In the genomic region with DNA sequence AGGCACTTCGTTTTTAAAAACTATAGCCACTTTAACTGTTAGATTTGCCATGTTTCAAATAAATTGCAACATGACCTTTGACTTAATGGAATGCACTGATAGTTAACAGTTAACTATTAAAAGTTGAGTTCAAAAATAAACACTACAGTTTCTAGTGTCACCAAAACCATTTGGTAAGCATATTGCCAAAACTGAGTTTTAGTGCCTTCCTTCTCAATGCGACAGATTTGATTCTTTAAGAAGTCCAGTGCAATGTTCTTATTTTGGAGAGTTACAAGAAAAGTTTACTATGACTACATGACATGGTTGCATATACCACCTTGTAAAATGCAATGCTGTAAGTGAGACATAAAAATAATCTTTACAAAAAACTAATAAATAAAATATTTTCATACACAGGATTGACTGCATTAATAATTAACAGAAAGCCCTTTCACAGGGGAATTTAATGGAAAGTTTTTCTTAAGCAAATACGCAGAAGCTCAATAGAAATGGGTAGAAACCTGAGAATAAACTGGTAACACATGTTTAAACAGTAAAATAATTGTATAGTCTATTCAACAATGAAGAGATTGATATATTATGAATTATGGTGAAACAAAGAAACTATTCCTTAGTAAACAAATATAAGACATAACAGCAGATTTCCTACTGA, we compare ENCODE assay signal across 22 cellular contexts. TPM values are rescaled to one million over a fixed set of nuclear protein-coding genes. Genes with fewer than 3 reads are reported as not detected.
"Had no signal": no experiment of that assay in that cellular context is flagged by ENCODE, and none has a peak within 500 bp of the region (broad histone marks: within the 10 kb centered on the region; RNA-seq: fewer than 3 reads in every experiment).

No MANE protein-coding gene starts in this region.

- H3K36me3 Mint-ChIP-seq: activated naive CD4-positive, alpha-beta T cell treated with anti-CD3 and anti-CD28 coated beads, Interleukin-2, amount 50 U/mL, for 24 hours; mesothelial cell of epicardium; natural killer cell treated with Interleukin-12 subunit alpha and Interleukin-12 subunit beta and Interleukin-15 and Interleukin-18, amount 100 ng/mL, for 72 hours had no signal

- H3K4me1 ChIP-seq: foreskin keratinocyte, transverse colon had no signal

- ATAC-seq: activated T-cell treated with anti-CD3 and anti-CD28 coated beads, Interleukin-2, amount 50 U/mL, for 72 hours; foreskin keratinocyte; natural killer cell treated with Interleukin-12 subunit alpha and Interleukin-12 subunit beta and Interleukin-15 and Interleukin-18, amount 100 ng/mL, for 72 hours; stimulated activated naive CD8-positive, alpha-beta T cell treated with anti-CD3 and anti-CD28 coated beads, Interleukin-15, Interleukin-2, amounts not matched to agents 100 U/mL and 50 U/mL, for 24 hours had no signal

- H3K9me3 ChIP-seq: transverse colon had no signal

- H3K4me3 Mint-ChIP-seq: activated naive CD4-positive, alpha-beta T cell treated with anti-CD3 and anti-CD28 coated beads, Interleukin-2, amount 50 U/mL, for 24 hours; activated T-cell treated with anti-CD3 and anti-CD28 coated beads, Interleukin-2, amount 50 U/mL, for 72 hours; dendritic cell treated with granulocyte-macrophage colony-stimulating factor and Interleukin-4, amounts not matched to agents 40 ng/mL and 50 ng/mL, for 4 days; mesothelial cell of epicardium; natural killer cell treated with Interleukin-12 subunit alpha and Interleukin-12 subunit beta and Interleukin-15 and Interleukin-18, amount 100 ng/mL, for 72 hours had no signal

- H3K27me3 Mint-ChIP-seq: activated naive CD4-positive, alpha-beta T cell treated with anti-CD3 and anti-CD28 coated beads, Interleukin-2, amount 50 U/mL, for 24 hours; dendritic cell treated with granulocyte-macrophage colony-stimulating factor and Interleukin-4, amounts not matched to agents 40 ng/mL and 50 ng/mL, for 4 days; natural killer cell treated with Interleukin-12 subunit alpha and Interleukin-12 subunit beta and Interleukin-15 and Interleukin-18, amount 100 ng/mL, for 72 hours had no signal

- DNase-seq: activated CD4-positive, alpha-beta T cell treated with anti-CD3 and anti-CD28 coated beads for 1 hour; activated CD4-positive, alpha-beta T cell treated with anti-CD3 and anti-CD28 coated beads, Interleukin-2, amount 50 U/mL, for 4 hours; activated effector memory CD4-positive, alpha-beta T cell treated with anti-CD3 and anti-CD28 coated beads, Interleukin-2, amount 50 U/mL, for 16 hours; activated T-cell treated with anti-CD3 and anti-CD28 coated beads, Interleukin-2, amount 50 U/mL, for 72 hours; effector CD8-positive, alpha-beta T cell; foreskin keratinocyte; hippocampal formation; posterior cingulate gyrus; stimulated activated CD4-positive, alpha-beta T cell treated with anti-CD3 and anti-CD28 coated beads, Interleukin-2, amount 100 ng/mL, for 24 hours; stimulated activated naive CD8-positive, alpha-beta T cell treated with anti-CD3 and anti-CD28 coated beads, Interleukin-15, Interleukin-2, amounts not matched to agents 100 U/mL and 50 U/mL, for 24 hours; substantia nigra; T-helper 2 cell; transverse colon; WERI-Rb-1 had no signal

- H3K4me1 Mint-ChIP-seq: activated naive CD4-positive, alpha-beta T cell treated with anti-CD3 and anti-CD28 coated beads, Interleukin-2, amount 50 U/mL, for 24 hours had no signal

- H3K36me3 ChIP-seq: cardiac muscle cell, transverse colon, WERI-Rb-1 had no signal

- H3K27ac ChIP-seq: cardiac muscle cell, epithelial cell of prostate, foreskin keratinocyte, transverse colon, WERI-Rb-1 had no signal

- H3K27ac Mint-ChIP-seq: activated naive CD4-positive, alpha-beta T cell treated with anti-CD3 and anti-CD28 coated beads, Interleukin-2, amount 50 U/mL, for 24 hours; activated T-cell treated with anti-CD3 and anti-CD28 coated beads, Interleukin-2, amount 50 U/mL, for 72 hours; dendritic cell treated with granulocyte-macrophage colony-stimulating factor and Interleukin-4, amounts not matched to agents 40 ng/mL and 50 ng/mL, for 4 days; mesothelial cell of epicardium; natural killer cell treated with Interleukin-12 subunit alpha and Interleukin-12 subunit beta and Interleukin-15 and Interleukin-18, amount 100 ng/mL, for 72 hours had no signal

- H3K4me3 ChIP-seq: cardiac muscle cell, lung, transverse colon had no signal

- H3K27me3 ChIP-seq: cardiac muscle cell, foreskin keratinocyte, transverse colon had no signal

- H3K9me3 Mint-ChIP-seq: activated T-cell treated with anti-CD3 and anti-CD28 coated beads, Interleukin-2, amount 50 U/mL, for 72 hours; dendritic cell treated with granulocyte-macrophage colony-stimulating factor and Interleukin-4, amounts not matched to agents 40 ng/mL and 50 ng/mL, for 4 days; mesothelial cell of epicardium; natural killer cell treated with Interleukin-12 subunit alpha and Interleukin-12 subunit beta and Interleukin-15 and Interleukin-18, amount 100 ng/mL, for 72 hours had no signal

RNA-seq across cellular contexts. Expression of gene GRB14, which starts 53.8 kb away (rescaled TPM):
- total RNA-seq: activated CD8-positive, alpha-beta memory T cell treated with anti-CD3 and anti-CD28 coated beads for 36 hours; activated T-cell treated with anti-CD3 and anti-CD28 coated beads, Interleukin-2, amount 50 U/mL, for 72 hours; natural killer cell treated with Interleukin-12 subunit alpha and Interleukin-12 subunit beta and Interleukin-15 and Interleukin-18, amount 100 ng/mL, for 72 hours had no signal
